ENCODE assay signal across 8 cellular contexts in genomic region chr1:207959141-207959825, GRCh38. TPM values are rescaled to one million over a fixed set of nuclear protein-coding genes. Genes with fewer than 3 reads are reported as not detected.
DNase-seq lines count a peak whose midpoint lies in the region; ATAC-seq and TF ChIP-seq lines count a peak whose summit lies in the region.

No MANE protein-coding gene starts in this region.

- TF ChIP-seq CTCF in GM23338 (conservative IDR thresholded peaks at IDR 0.05; ENCODE audit: low read depth in 2 of 2) (no peak), right atrium auricular region (IDR thresholded peaks at IDR 0.05) (peak in 1 of 2 donors; percentile 18)

- no peaks in the 10 kb centered on the region for H3K9me3 Mint-ChIP-seq in GM23338

- H3K36me3 Mint-ChIP-seq in GM23338 (ENCODE audit: low read depth): no peaks in the 10 kb centered on the region

- peak overlapping the region; percentile 75 for H3K4me3 Mint-ChIP-seq in GM23338

- H3F3A ChIP-seq in GM23338 (replicated peaks; ENCODE audit: low read depth): no peaks in the 10 kb centered on the region

- H3K4me3 ChIP-seq in GM23338 (peak overlapping the region; percentile 67), right atrium auricular region (peak overlapping the region; percentile 36 to 57)

- H3K27me3 Mint-ChIP-seq in GM23338 (ENCODE audit: insufficient read depth, low read depth, poor library complexity): peaks cover 49% of the 10 kb centered on the region

- no peak overlapping the region for H3K27ac Mint-ChIP-seq in GM23338

- H4K20me1 ChIP-seq in GM23338 (replicated peaks; ENCODE audit: insufficient read depth): no peaks in the 10 kb centered on the region

- H3K4me2 ChIP-seq in GM23338: peak overlapping the region; percentile 89

- H3K9me2 ChIP-seq in GM23338 (ENCODE audit: insufficient read depth): no peaks in the 10 kb centered on the region

- DNase-seq in GM23338 (ENCODE audit: low spot score) (peak; percentile 77), amniotic epithelial cell (ENCODE audit: low read depth) (peak; percentile 31), right atrium auricular region (ENCODE audit: low spot score) (peak; percentile 89), posterior cingulate gyrus (peak in 8 of 10 donors; percentile 43 to 92 (median 57)), H4 (ENCODE audit: low spot score) (no peak), DMS153 treated with DMSO at 0.1 percent for 48 hours (lab: John Stamatoyannopoulos, UW; ENCODE audit: unreplicated experiment) (no peak), GDM1 (lab: John Stamatoyannopoulos, UW) (no peak)

- ATAC-seq in GM23338 (peak; percentile 56), GM19324 (IDR thresholded peaks at IDR 0.05; ENCODE audit: low FRiP score, unreplicated experiment) (no peak)

- H3K27me3 ChIP-seq in GM23338 (ENCODE audit: insufficient read depth): peaks cover 75% of the 10 kb centered on the region
- H3K27me3 ChIP-seq in right atrium auricular region: no peaks in the 10 kb centered on the region

- peak overlapping the region; percentile 97 for H2AFZ ChIP-seq in GM23338

- H3K27ac ChIP-seq in GM23338 (ENCODE audit: low read depth) (no peak overlapping the region), right atrium auricular region (peak overlapping the region; percentile 92 to 96)

- H3K9me3 ChIP-seq in right atrium auricular region: no peaks in the 10 kb centered on the region

- peaks cover 6% of the 10 kb centered on the region for H3K4me1 Mint-ChIP-seq in GM23338

- peaks cover 12% of the 10 kb centered on the region; the same call in 1 of the 2 replicates for H3K4me1 ChIP-seq in GM23338 (ENCODE audit: insufficient read depth)
- H3K4me1 ChIP-seq in right atrium auricular region: peaks cover 0 to 65% of the 10 kb centered on the region in 2 donors

- no peaks in the 10 kb centered on the region for H3K79me2 ChIP-seq in GM23338 (replicated peaks; ENCODE audit: insufficient read depth)

- no peaks in the 10 kb centered on the region for H3K36me3 ChIP-seq in GM23338 (ENCODE audit: insufficient read depth)
- H3K36me3 ChIP-seq in right atrium auricular region: no peaks in the 10 kb centered on the region

- intact Hi-C loops in posterior cingulate gyrus (cut with DNase I): no loop called here

TF ChIP-seq in GM23338, 12 proteins besides CTCF, POLR2A, EP300 and RAD21 (continues in another document):
- TF ChIP-seq ZNF114 (CRISPR knock-in tag; IDR thresholded peaks at IDR 0.05): no peak
- TF ChIP-seq REST (IDR thresholded peaks at IDR 0.05; ENCODE audit: unreplicated experiment): no peak
- no peak for TF ChIP-seq CREB1 (CRISPR knock-in tag; IDR thresholded peaks at IDR 0.05; ENCODE audit: low read depth)
- TF ChIP-seq POLR2AphosphoS5 (IDR thresholded peaks at IDR 0.05; ENCODE audit: low read depth): no peak
- TF ChIP-seq NANOG (IDR thresholded peaks at IDR 0.05; ENCODE audit: borderline replicate concordance): no peak
- TF ChIP-seq ZNF331 (CRISPR knock-in tag; IDR thresholded peaks at IDR 0.05; ENCODE audit: low read depth): no peak
- peak; percentile 46 for TF ChIP-seq EZH2phosphoT487 (IDR thresholded peaks at IDR 0.05; ENCODE audit: unreplicated experiment)
- no peak for TF ChIP-seq JUNB (IDR thresholded peaks at IDR 0.05; ENCODE audit: unreplicated experiment)
- no peak for TF ChIP-seq ZNF462 (CRISPR knock-in tag; IDR thresholded peaks at IDR 0.05)
- TF ChIP-seq EZH2 (IDR thresholded peaks at IDR 0.05; ENCODE audit: low read depth, unreplicated experiment): peak; percentile 67

RNA-seq across cellular contexts. Expression of gene CD34, which starts 48.4 kb away (rescaled TPM):
- total RNA-seq in GM23338 (2014; rRNA removed; shearing (Covaris generic)): 0.07 and 0.23 TPM in 2 replicates
- polyA plus RNA-seq in GM23338 (2016; fragmentation: Nextera tagmentation; extraction: Ambion mirVana): 0.09 and 0.18 TPM in 2 replicates
- total RNA-seq in right atrium auricular region: 10 to 100 TPM; 76.7 to 76.8 TPM
- 0.06 TPM in 1 of 2 replicates, not detected in the other for total RNA-seq in H4 (2014; rRNA removed; shearing (Covaris generic))

Comparison
In these comparisons a context has a peak if more than half of its experiments do, and no peak if none do; other contexts are left out.
1. DNase-seq: peak in GM23338 (single experiment), amniotic epithelial cell (single experiment), right atrium auricular region (single experiment) and posterior cingulate gyrus (8 of 10); none in H4 (single experiment), DMS153 treated with DMSO at 0.1 percent for 48 hours (single experiment) and GDM1 (single experiment).
2. RNA of gene CD34, which starts 48.4 kb away (total RNA-seq): 76.7 to 76.8 TPM in right atrium auricular region; 0.07 to 0.23 TPM in GM23338 and 0.06 TPM in H4; every median in the first group is over 10 times any median in the second.